34 cellular contexts compared by ENCODE assay signal in genomic region chr4:103478210-103478609, GRCh38.
"Had no signal": no experiment of that assay in that cellular context is flagged by ENCODE, and none has a peak within 500 bp of the region (broad histone marks: within the 10 kb centered on the region; RNA-seq: fewer than 3 reads in every experiment).

No MANE protein-coding gene starts in this region.

- H3K4me1 Mint-ChIP-seq: activated CD4-positive, alpha-beta T cell treated with anti-CD3 and anti-CD28 coated beads for 36 hours; activated CD4-positive, alpha-beta T cell treated with anti-CD3 and anti-CD28 coated beads, Interleukin-2, amount 10 ng/mL, durations not matched to agents 24 days and 14 days; activated CD8-positive, alpha-beta memory T cell treated with anti-CD3 and anti-CD28 coated beads, Interleukin-2, amount 10 ng/mL, durations not matched to agents 7 days and 5 days; activated naive CD4-positive, alpha-beta T cell treated with anti-CD3 and anti-CD28 coated beads, Interleukin-2, amount 50 U/mL, for 24 hours; activated naive CD8-positive, alpha-beta T cell treated with anti-CD3 and anti-CD28 coated beads for 36 hours; activated naive CD8-positive, alpha-beta T cell treated with anti-CD3 and anti-CD28 coated beads, Interleukin-2, amount 50 U/mL, for 24 hours; T-helper 17 cell had no signal

- H3K27me3 Mint-ChIP-seq: activated CD4-positive, alpha-beta memory T cell treated with anti-CD3 and anti-CD28 coated beads for 36 hours; activated CD4-positive, alpha-beta T cell treated with anti-CD3 and anti-CD28 coated beads for 36 hours; activated CD4-positive, alpha-beta T cell treated with anti-CD3 and anti-CD28 coated beads, Interleukin-2, amount 10 ng/mL, durations not matched to agents 24 days and 14 days; activated CD8-positive, alpha-beta memory T cell treated with anti-CD3 and anti-CD28 coated beads, Interleukin-2, amount 10 ng/mL, durations not matched to agents 7 days and 5 days; activated naive CD4-positive, alpha-beta T cell treated with anti-CD3 and anti-CD28 coated beads, Interleukin-2, amount 50 U/mL, for 24 hours; activated naive CD8-positive, alpha-beta T cell treated with anti-CD3 and anti-CD28 coated beads, Interleukin-2, amount 50 U/mL, for 24 hours; T-helper 17 cell had no signal

- H3K9me3 ChIP-seq: adrenal gland, body of pancreas, breast epithelium, colonic mucosa had no signal

- H3K4me3 ChIP-seq: adrenal gland, body of pancreas, breast epithelium, cardiac muscle cell, colonic mucosa had no signal

- H3K27ac ChIP-seq: adrenal gland, body of pancreas, breast epithelium, cardiac muscle cell, colonic mucosa, WERI-Rb-1 had no signal

- H3K36me3 Mint-ChIP-seq: activated CD4-positive, alpha-beta memory T cell treated with anti-CD3 and anti-CD28 coated beads for 36 hours; activated CD8-positive, alpha-beta memory T cell treated with anti-CD3 and anti-CD28 coated beads, Interleukin-2, amount 10 ng/mL, durations not matched to agents 7 days and 5 days; activated naive CD4-positive, alpha-beta T cell treated with anti-CD3 and anti-CD28 coated beads, Interleukin-2, amount 50 U/mL, for 24 hours; activated naive CD8-positive, alpha-beta T cell treated with anti-CD3 and anti-CD28 coated beads for 36 hours had no signal

- H3K27me3 ChIP-seq: adrenal gland, body of pancreas, breast epithelium, colonic mucosa had no signal

- H3K9me3 Mint-ChIP-seq: activated CD4-positive, alpha-beta memory T cell treated with anti-CD3 and anti-CD28 coated beads for 36 hours; activated CD4-positive, alpha-beta T cell treated with anti-CD3 and anti-CD28 coated beads, Interleukin-2, amount 10 ng/mL, durations not matched to agents 24 days and 14 days; activated naive CD4-positive, alpha-beta T cell treated with anti-CD3 and anti-CD28 coated beads for 36 hours; activated naive CD4-positive, alpha-beta T cell treated with anti-CD3 and anti-CD28 coated beads, Interleukin-2, amount 50 U/mL, for 24 hours; activated naive CD8-positive, alpha-beta T cell treated with anti-CD3 and anti-CD28 coated beads for 36 hours; activated naive CD8-positive, alpha-beta T cell treated with anti-CD3 and anti-CD28 coated beads, Interleukin-2, amount 50 U/mL, for 24 hours; activated T-helper 1 cell treated with anti-CD3 and anti-CD28 coated beads, Interleukin-12 subunit alpha, Interleukin-12 subunit beta, Interleukin-2, Interleukin-4 antibody, amounts not matched to agents 30 ng/mL and 10 ng/mL and 1 ng/mL, durations not matched to agents 14 hours and 24 hours and 36 hours; activated T-helper 2 cell treated with anti-CD3 and anti-CD28 coated beads, Interferon-gamma antibody, Interleukin-2, Interleukin-4, amounts not matched to agents 10 μg/mL and 5 μg/mL and 100 μg/mL, durations not matched to agents 14 hours and 24 hours and 36 hours; T-helper 2 cell treated with Interferon-gamma antibody and Interleukin-4, amounts not matched to agents 5 μg/mL and 100 μg/mL, for 36 hours had no signal

- DNase-seq: activated CD4-positive, alpha-beta memory T cell treated with anti-CD3 and anti-CD28 coated beads for 36 hours; activated CD4-positive, alpha-beta T cell treated with anti-CD3 and anti-CD28 coated beads for 36 hours; activated CD4-positive, alpha-beta T cell treated with anti-CD3 and anti-CD28 coated beads, Interleukin-2, amount 10 ng/mL, durations not matched to agents 24 days and 14 days; activated CD4-positive, CD25-positive, alpha-beta regulatory T cell; activated CD4-positive, CD25-positive, alpha-beta regulatory T cell treated with anti-CD3 and anti-CD28 coated beads, Interleukin-2, amount 50 U/mL, for 72 hours; activated CD8-positive, alpha-beta memory T cell treated with anti-CD3 and anti-CD28 coated beads, Interleukin-2, amount 10 ng/mL, durations not matched to agents 7 days and 5 days; activated CD8-positive, alpha-beta memory T cell treated with anti-CD3 and anti-CD28 coated beads, Interleukin-2, amount 50 U/mL, for 4 hours; activated CD8-positive, alpha-beta T cell treated with anti-CD3 and anti-CD28 coated beads, Interleukin-2, amount 10 ng/mL, durations not matched to agents 7 days and 5 days; activated effector memory CD4-positive, alpha-beta T cell treated with anti-CD3 and anti-CD28 coated beads, Interleukin-2, amount 50 U/mL, for 16 hours; activated naive CD4-positive, alpha-beta T cell treated with anti-CD3 and anti-CD28 coated beads for 36 hours; activated naive CD8-positive, alpha-beta T cell treated with anti-CD3 and anti-CD28 coated beads for 36 hours; activated naive CD8-positive, alpha-beta T cell treated with anti-CD3 and anti-CD28 coated beads, Interleukin-2, amount 50 U/mL, for 24 hours; activated T-cell treated with anti-CD3 and anti-CD28 coated beads, Interleukin-2, amount 50 U/mL, for 1 hour; activated T-cell treated with anti-CD3 and anti-CD28 coated beads, Interleukin-2, amount 50 U/mL, for 48 hours; adrenal gland; amygdala; aorta; body of pancreas; central memory CD4-positive, alpha-beta T cell; cerebellar nuclear complex; colonic mucosa; effector CD8-positive, alpha-beta T cell; head of caudate nucleus; T-helper 1 cell; T-helper 17 cell; T1000; WERI-Rb-1 had no signal

- H3K27ac Mint-ChIP-seq: activated CD4-positive, alpha-beta memory T cell treated with anti-CD3 and anti-CD28 coated beads for 36 hours; activated CD4-positive, alpha-beta T cell treated with anti-CD3 and anti-CD28 coated beads for 36 hours; activated CD4-positive, alpha-beta T cell treated with anti-CD3 and anti-CD28 coated beads, Interleukin-2, amount 10 ng/mL, durations not matched to agents 24 days and 14 days; activated CD8-positive, alpha-beta memory T cell treated with anti-CD3 and anti-CD28 coated beads, Interleukin-2, amount 10 ng/mL, durations not matched to agents 7 days and 5 days; activated CD8-positive, alpha-beta T cell treated with anti-CD3 and anti-CD28 coated beads, Interleukin-2, amount 10 ng/mL, durations not matched to agents 7 days and 5 days; activated naive CD4-positive, alpha-beta T cell treated with anti-CD3 and anti-CD28 coated beads for 36 hours; activated naive CD4-positive, alpha-beta T cell treated with anti-CD3 and anti-CD28 coated beads, Interleukin-2, amount 50 U/mL, for 24 hours; activated naive CD8-positive, alpha-beta T cell treated with anti-CD3 and anti-CD28 coated beads for 36 hours; activated naive CD8-positive, alpha-beta T cell treated with anti-CD3 and anti-CD28 coated beads, Interleukin-2, amount 50 U/mL, for 24 hours; activated T-helper 1 cell treated with anti-CD3 and anti-CD28 coated beads, Interleukin-12 subunit alpha, Interleukin-12 subunit beta, Interleukin-2, Interleukin-4 antibody, amounts not matched to agents 30 ng/mL and 10 ng/mL and 1 ng/mL, durations not matched to agents 14 hours and 24 hours and 36 hours; activated T-helper 2 cell treated with anti-CD3 and anti-CD28 coated beads, Interferon-gamma antibody, Interleukin-2, Interleukin-4, amounts not matched to agents 10 μg/mL and 5 μg/mL and 100 μg/mL, durations not matched to agents 14 hours and 24 hours and 36 hours; T-helper 17 cell; T-helper 2 cell treated with Interferon-gamma antibody and Interleukin-4, amounts not matched to agents 5 μg/mL and 100 μg/mL, for 36 hours had no signal

- ATAC-seq: activated CD4-positive, alpha-beta T cell treated with anti-CD3 and anti-CD28 coated beads for 36 hours; activated CD8-positive, alpha-beta memory T cell treated with anti-CD3 and anti-CD28 coated beads, Interleukin-2, amount 10 ng/mL, durations not matched to agents 7 days and 5 days; activated CD8-positive, alpha-beta T cell treated with anti-CD3 and anti-CD28 coated beads, Interleukin-2, amount 10 ng/mL, durations not matched to agents 7 days and 5 days; activated naive CD8-positive, alpha-beta T cell treated with anti-CD3 and anti-CD28 coated beads, Interleukin-2, amount 50 U/mL, for 24 hours; body of pancreas; esophagus mucosa; T-helper 17 cell had no signal

- H3K4me1 ChIP-seq: adrenal gland, body of pancreas, breast epithelium, colonic mucosa had no signal

- H3K36me3 ChIP-seq: adrenal gland, breast epithelium, cardiac muscle cell, colonic mucosa, WERI-Rb-1 had no signal

- H3K4me3 Mint-ChIP-seq: activated CD4-positive, alpha-beta memory T cell treated with anti-CD3 and anti-CD28 coated beads for 36 hours; activated CD4-positive, alpha-beta T cell treated with anti-CD3 and anti-CD28 coated beads for 36 hours; activated CD4-positive, alpha-beta T cell treated with anti-CD3 and anti-CD28 coated beads, Interleukin-2, amount 10 ng/mL, durations not matched to agents 24 days and 14 days; activated CD8-positive, alpha-beta memory T cell treated with anti-CD3 and anti-CD28 coated beads, Interleukin-2, amount 10 ng/mL, durations not matched to agents 7 days and 5 days; activated CD8-positive, alpha-beta T cell treated with anti-CD3 and anti-CD28 coated beads, Interleukin-2, amount 10 ng/mL, durations not matched to agents 7 days and 5 days; activated naive CD4-positive, alpha-beta T cell treated with anti-CD3 and anti-CD28 coated beads for 36 hours; activated naive CD4-positive, alpha-beta T cell treated with anti-CD3 and anti-CD28 coated beads, Interleukin-2, amount 50 U/mL, for 24 hours; activated naive CD8-positive, alpha-beta T cell treated with anti-CD3 and anti-CD28 coated beads for 36 hours; activated naive CD8-positive, alpha-beta T cell treated with anti-CD3 and anti-CD28 coated beads, Interleukin-2, amount 50 U/mL, for 24 hours; activated T-helper 1 cell treated with anti-CD3 and anti-CD28 coated beads, Interleukin-12 subunit alpha, Interleukin-12 subunit beta, Interleukin-2, Interleukin-4 antibody, amounts not matched to agents 30 ng/mL and 10 ng/mL and 1 ng/mL, durations not matched to agents 14 hours and 24 hours and 36 hours; T-helper 17 cell; T-helper 2 cell treated with Interferon-gamma antibody and Interleukin-4, amounts not matched to agents 5 μg/mL and 100 μg/mL, for 36 hours had no signal
